ENCODE assay signal across 1 cellular context in the genomic region with DNA sequence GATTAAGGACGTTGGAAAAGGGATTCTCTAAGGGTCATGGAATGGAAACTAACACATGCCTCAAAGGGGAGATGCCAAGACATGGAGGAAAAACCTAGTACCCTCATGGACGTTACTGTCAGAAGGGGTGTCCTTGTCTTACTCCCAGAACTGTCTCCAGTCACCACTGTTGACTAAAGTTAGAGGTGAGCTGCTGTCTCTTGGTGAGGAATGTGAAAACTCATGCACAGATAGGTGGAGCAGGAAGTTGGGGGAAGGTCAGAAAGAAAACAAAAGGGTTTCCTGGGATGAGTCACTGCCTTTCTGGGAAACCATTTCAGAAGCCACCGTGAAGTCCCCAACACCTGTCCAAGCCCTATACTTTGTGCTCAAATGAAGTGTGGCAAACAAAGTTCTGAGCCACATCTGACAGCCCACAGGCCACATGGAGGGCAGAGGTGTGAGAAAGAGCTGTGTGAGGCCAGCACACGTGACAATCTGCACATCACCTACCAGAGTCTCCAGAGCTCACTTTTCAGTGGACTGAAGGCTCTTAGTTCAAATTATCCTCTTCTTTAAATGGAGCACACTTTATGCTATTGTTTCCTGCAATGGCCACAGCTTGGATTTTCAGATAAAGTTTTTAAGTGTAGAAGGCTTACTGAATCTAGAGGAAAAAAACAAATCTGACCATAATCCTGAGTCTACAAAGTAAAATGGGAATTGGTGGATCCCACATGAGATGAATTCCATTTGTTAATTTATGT.
TF ChIP-seq lines count a peak whose summit lies in the region.

No MANE protein-coding gene starts in this region.

TF ChIP-seq in H1, 55 proteins besides CTCF, POLR2A, EP300 and RAD21 (continued from another document):
- TF ChIP-seq, protein P1, sequence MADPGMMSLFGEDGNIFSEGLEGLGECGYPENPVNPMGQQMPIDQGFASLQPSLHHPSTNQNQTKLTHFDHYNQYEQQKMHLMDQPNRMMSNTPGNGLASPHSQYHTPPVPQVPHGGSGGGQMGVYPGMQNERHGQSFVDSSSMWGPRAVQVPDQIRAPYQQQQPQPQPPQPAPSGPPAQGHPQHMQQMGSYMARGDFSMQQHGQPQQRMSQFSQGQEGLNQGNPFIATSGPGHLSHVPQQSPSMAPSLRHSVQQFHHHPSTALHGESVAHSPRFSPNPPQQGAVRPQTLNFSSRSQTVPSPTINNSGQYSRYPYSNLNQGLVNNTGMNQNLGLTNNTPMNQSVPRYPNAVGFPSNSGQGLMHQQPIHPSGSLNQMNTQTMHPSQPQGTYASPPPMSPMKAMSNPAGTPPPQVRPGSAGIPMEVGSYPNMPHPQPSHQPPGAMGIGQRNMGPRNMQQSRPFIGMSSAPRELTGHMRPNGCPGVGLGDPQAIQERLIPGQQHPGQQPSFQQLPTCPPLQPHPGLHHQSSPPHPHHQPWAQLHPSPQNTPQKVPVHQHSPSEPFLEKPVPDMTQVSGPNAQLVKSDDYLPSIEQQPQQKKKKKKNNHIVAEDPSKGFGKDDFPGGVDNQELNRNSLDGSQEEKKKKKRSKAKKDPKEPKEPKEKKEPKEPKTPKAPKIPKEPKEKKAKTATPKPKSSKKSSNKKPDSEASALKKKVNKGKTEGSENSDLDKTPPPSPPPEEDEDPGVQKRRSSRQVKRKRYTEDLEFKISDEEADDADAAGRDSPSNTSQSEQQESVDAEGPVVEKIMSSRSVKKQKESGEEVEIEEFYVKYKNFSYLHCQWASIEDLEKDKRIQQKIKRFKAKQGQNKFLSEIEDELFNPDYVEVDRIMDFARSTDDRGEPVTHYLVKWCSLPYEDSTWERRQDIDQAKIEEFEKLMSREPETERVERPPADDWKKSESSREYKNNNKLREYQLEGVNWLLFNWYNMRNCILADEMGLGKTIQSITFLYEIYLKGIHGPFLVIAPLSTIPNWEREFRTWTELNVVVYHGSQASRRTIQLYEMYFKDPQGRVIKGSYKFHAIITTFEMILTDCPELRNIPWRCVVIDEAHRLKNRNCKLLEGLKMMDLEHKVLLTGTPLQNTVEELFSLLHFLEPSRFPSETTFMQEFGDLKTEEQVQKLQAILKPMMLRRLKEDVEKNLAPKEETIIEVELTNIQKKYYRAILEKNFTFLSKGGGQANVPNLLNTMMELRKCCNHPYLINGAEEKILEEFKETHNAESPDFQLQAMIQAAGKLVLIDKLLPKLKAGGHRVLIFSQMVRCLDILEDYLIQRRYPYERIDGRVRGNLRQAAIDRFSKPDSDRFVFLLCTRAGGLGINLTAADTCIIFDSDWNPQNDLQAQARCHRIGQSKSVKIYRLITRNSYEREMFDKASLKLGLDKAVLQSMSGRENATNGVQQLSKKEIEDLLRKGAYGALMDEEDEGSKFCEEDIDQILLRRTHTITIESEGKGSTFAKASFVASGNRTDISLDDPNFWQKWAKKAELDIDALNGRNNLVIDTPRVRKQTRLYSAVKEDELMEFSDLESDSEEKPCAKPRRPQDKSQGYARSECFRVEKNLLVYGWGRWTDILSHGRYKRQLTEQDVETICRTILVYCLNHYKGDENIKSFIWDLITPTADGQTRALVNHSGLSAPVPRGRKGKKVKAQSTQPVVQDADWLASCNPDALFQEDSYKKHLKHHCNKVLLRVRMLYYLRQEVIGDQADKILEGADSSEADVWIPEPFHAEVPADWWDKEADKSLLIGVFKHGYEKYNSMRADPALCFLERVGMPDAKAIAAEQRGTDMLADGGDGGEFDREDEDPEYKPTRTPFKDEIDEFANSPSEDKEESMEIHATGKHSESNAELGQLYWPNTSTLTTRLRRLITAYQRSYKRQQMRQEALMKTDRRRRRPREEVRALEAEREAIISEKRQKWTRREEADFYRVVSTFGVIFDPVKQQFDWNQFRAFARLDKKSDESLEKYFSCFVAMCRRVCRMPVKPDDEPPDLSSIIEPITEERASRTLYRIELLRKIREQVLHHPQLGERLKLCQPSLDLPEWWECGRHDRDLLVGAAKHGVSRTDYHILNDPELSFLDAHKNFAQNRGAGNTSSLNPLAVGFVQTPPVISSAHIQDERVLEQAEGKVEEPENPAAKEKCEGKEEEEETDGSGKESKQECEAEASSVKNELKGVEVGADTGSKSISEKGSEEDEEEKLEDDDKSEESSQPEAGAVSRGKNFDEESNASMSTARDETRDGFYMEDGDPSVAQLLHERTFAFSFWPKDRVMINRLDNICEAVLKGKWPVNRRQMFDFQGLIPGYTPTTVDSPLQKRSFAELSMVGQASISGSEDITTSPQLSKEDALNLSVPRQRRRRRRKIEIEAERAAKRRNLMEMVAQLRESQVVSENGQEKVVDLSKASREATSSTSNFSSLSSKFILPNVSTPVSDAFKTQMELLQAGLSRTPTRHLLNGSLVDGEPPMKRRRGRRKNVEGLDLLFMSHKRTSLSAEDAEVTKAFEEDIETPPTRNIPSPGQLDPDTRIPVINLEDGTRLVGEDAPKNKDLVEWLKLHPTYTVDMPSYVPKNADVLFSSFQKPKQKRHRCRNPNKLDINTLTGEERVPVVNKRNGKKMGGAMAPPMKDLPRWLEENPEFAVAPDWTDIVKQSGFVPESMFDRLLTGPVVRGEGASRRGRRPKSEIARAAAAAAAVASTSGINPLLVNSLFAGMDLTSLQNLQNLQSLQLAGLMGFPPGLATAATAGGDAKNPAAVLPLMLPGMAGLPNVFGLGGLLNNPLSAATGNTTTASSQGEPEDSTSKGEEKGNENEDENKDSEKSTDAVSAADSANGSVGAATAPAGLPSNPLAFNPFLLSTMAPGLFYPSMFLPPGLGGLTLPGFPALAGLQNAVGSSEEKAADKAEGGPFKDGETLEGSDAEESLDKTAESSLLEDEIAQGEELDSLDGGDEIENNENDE (IDR thresholded peaks at IDR 0.05; ENCODE audit: insufficient replicate concordance, low read length) = no peak
- TF ChIP-seq ASH2L (IDR thresholded peaks at IDR 0.05; ENCODE audit: low read length) = no peak
- no peak for TF ChIP-seq TAF7 (optimal IDR thresholded peaks at IDR 0.05; ENCODE audit: borderline replicate concordance, low read depth, low read length)
